Comparison of ENCODE assay signal across 22 cellular contexts in the genomic region with DNA sequence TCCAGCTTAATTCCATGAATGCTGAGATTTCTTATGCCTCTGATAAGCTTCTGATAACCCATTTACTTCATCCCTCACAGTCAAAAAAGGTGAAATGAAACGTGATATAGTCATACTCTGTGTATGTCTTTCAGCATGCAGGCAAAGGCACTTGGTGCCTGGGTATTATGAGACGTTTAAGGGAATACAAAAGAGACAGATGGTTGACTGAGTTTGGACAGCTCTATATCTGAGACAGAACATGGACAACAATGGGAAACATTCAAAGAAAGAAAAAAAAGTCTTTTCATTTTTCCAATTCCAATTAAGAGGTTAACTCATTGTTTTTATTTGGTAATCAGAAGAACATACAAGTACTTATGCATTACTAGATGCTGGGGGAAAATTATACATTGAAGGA.
DNase-seq lines count a peak whose midpoint lies in the region; ATAC-seq, FAIRE-seq and TF ChIP-seq lines count a peak whose summit lies in the region.
"Had no signal": no experiment of that assay in that cellular context is flagged by ENCODE, and none has a peak within 500 bp of the region (broad histone marks: within the 10 kb centered on the region; RNA-seq: fewer than 3 reads in every experiment).

No MANE protein-coding gene starts in this region.

- H3K27me3 Mint-ChIP-seq in chondrocyte (ENCODE audit: low read depth): no peaks in the 10 kb centered on the region

- H3K9me3 Mint-ChIP-seq in chondrocyte (ENCODE audit: low read depth): no peaks in the 10 kb centered on the region
- H3K9me3 Mint-ChIP-seq: GM23338 had no signal

- DNase-seq in D721Med (ENCODE audit: insufficient read length, low spot score) (no peak), NCI-H2171 (lab: John Stamatoyannopoulos, UW) (peak; percentile 8), caudate nucleus (lab: John Stamatoyannopoulos, UW) (no peak), pons (ENCODE audit: low spot score) (peak; percentile 72), NCI-H2107 (lab: John Stamatoyannopoulos, UW) (no peak), chondrocyte (ENCODE audit: low spot score) (no peak), H4 (ENCODE audit: low spot score) (no peak)
- DNase-seq: DMS79 treated with DMSO at 0.1 percent for 48 hours; MM.1S; NCI-H1048; NCI-H1417 treated with DMSO at 0.1 percent for 48 hours; NCI-H69; NK-92 treated with Interleukin-12 subunit alpha and Interleukin-12 subunit beta, amount 100 ng/mL, for 24 hours; SHP77 treated with DMSO at 0.1 percent for 48 hours had no signal

- ATAC-seq in HG02884 (IDR thresholded peaks at IDR 0.05; ENCODE audit: unreplicated experiment): no peak

- peak overlapping the region; percentile 40 for H3K27ac ChIP-seq in caudate nucleus (ENCODE audit: low read depth, low read length)
- H3K27ac ChIP-seq: C4-2B, HL-60, RWPE1, SK-N-MC had no signal

- TF ChIP-seq CTCF in D721Med (IDR thresholded peaks at IDR 0.05; ENCODE audit: insufficient read depth, missing control alignments): no peak
- TF ChIP-seq CTCF in chondrocyte (IDR thresholded peaks at IDR 0.05): no peak

- H3K4me1 Mint-ChIP-seq in chondrocyte (ENCODE audit: low read depth): peaks cover 45% of the 10 kb centered on the region
- H3K4me1 Mint-ChIP-seq: GM23338 had no signal

- peak; percentile 53 for FAIRE-seq in D721Med (lab: Jason Lieb, UNC)
- FAIRE-seq: GM12878, HepG2 had no signal

- H3K36me3 Mint-ChIP-seq in chondrocyte (ENCODE audit: low read depth): no peaks in the 10 kb centered on the region

- H3K27ac Mint-ChIP-seq in chondrocyte (ENCODE audit: unreplicated experiment): no peak overlapping the region
- H3K27ac Mint-ChIP-seq: GM23338 had no signal

- H3K4me3 Mint-ChIP-seq in chondrocyte (ENCODE audit: unreplicated experiment): no peak overlapping the region
- H3K4me3 Mint-ChIP-seq: GM23338 had no signal

Comparison
In these comparisons a context has a peak if more than half of its experiments do, and no peak if none do; other contexts are left out.
1. DNase-seq: peak in NCI-H2171 (single experiment) and pons (single experiment); none in D721Med (single experiment), caudate nucleus (0 of 61), NCI-H2107 (single experiment), chondrocyte (single experiment) and H4 (single experiment).